11 cellular contexts compared by ENCODE assay signal in the genomic region with DNA sequence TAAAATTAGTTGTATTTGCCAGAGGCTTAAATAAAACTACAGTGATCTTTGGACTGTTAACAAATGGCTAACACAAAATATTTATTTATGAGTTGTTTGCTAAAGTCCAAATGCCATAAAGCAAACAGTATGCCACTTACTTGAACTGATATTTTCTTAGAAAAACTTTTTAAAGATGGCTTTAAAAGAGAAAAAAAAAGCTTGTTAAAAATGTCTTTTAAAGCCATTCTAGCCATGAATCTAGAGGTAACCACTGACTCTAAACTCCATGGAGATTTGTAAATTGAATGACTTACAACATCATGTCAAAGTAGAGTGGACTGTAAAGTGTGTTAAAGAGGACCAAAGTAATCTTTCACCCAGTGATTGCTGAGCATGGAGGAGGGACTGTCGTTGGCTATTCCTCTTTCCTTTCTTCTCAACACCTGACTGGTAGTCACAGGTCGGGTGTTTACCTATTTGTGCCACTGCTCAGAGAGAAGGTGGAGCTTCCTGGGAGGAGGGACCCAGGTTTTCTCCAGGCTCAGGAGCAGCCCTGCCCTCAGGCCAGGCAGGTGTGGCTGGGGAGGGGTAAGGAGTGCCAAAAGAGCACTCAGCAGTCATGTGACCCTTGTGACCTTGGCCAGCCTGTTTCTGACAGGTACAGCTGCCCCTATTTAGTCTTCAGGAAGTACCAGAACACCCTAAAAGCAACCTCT.
DNase-seq lines count a peak whose midpoint lies in the region; ATAC-seq, FAIRE-seq and TF ChIP-seq lines count a peak whose summit lies in the region.
"Had no signal": no experiment of that assay in that cellular context is flagged by ENCODE, and none has a peak within 500 bp of the region (broad histone marks: within the 10 kb centered on the region; RNA-seq: fewer than 3 reads in every experiment).

No MANE protein-coding gene starts in this region.

- WGBS in mesendoderm (ENCODE audit: extremely low coverage, insufficient coverage, low lambda C conversion rate): no CpG with 5 or more reads among the region's 2 CpGs
- WGBS in SK-N-SH (ENCODE audit: low lambda C conversion rate): 48% methylated on average over 2 of the region's 2 CpGs

- no peak for TF ChIP-seq RAD21 in SK-N-SH (IDR thresholded peaks at IDR 0.05; ENCODE audit: low read length)

- no peaks in the 10 kb centered on the region for H3K9me2 ChIP-seq in SK-N-SH

- DNase-seq in DMS53 (lab: John Stamatoyannopoulos, UW): peak; percentile 90
- DNase-seq in NCI-H187 (lab: John Stamatoyannopoulos, UW): peak; percentile 17 to 55
- peak; percentile 60 to 72 for DNase-seq in breast epithelium (ENCODE audit: low spot score in 2 of 2)
- DNase-seq in mesendoderm: peak; percentile 55
- DNase-seq in SK-N-SH: no peak
- DNase-seq in urothelium cell line (ENCODE audit: low spot score): no peak
- DNase-seq: CD4-positive, CD25-positive, alpha-beta regulatory T cell; IMR-90; stimulated activated naive CD4-positive, alpha-beta T cell treated with Interleukin-2 at 50 U/mL for 16 hours had no signal

- peaks cover 3% of the 10 kb centered on the region for H3F3A ChIP-seq in SK-N-SH (replicated peaks; ENCODE audit: insufficient read depth)

- H2BK15ac ChIP-seq in mesendoderm (replicated peaks; ENCODE audit: low read depth): no peak overlapping the region

- H2AFZ ChIP-seq in SK-N-SH (ENCODE audit: low read depth): no peak overlapping the region

- POLR2A ChIA-PET in SK-N-SH (lab: Yijun Ruan, JAX): no interaction called here

- H3K36me3 ChIP-seq in breast epithelium (no peaks in the 10 kb centered on the region), mesendoderm (ENCODE audit: control insufficient read depth, insufficient read depth, low read length) (no peaks in the 10 kb centered on the region), SK-N-SH (replicated peaks in 1 of 2; ENCODE audit: control insufficient read depth in 1 of 2, insufficient read depth in 2 of 2, low read length in 1 of 2) (no peaks in the 10 kb centered on the region)

- H2BK120ac ChIP-seq in mesendoderm (ENCODE audit: low read depth, low read length): no peak overlapping the region

- no peak overlapping the region for H3K18ac ChIP-seq in mesendoderm (ENCODE audit: low read length)

- no peak overlapping the region for H3K4me3 ChIP-seq in breast epithelium
- H3K4me3 ChIP-seq in mesendoderm (ENCODE audit: low read length): no peak overlapping the region
- no peak overlapping the region for H3K4me3 ChIP-seq in SK-N-SH (ENCODE audit: low read depth in 2 of 2, low read length in 1 of 2)

- no peak for TF ChIP-seq EP300 in SK-N-SH (IDR thresholded peaks at IDR 0.05; ENCODE audit: borderline replicate concordance in 1 of 2, low read depth in 1 of 2, low read length in 1 of 2)

- H3K9ac ChIP-seq in mesendoderm (ENCODE audit: low read length) (no peak overlapping the region), SK-N-SH (no peak overlapping the region)

- intact Hi-C loops in breast epithelium (cut with DNase I; ENCODE audit: low total_unique reads): no loop called here

- H2AK5ac ChIP-seq in mesendoderm (ENCODE audit: low read length): no peak overlapping the region

- H3K79me1 ChIP-seq in mesendoderm (ENCODE audit: low read length): no peaks in the 10 kb centered on the region

- no peak overlapping the region for H3K4me2 ChIP-seq in mesendoderm (ENCODE audit: low read length)
- no peak overlapping the region for H3K4me2 ChIP-seq in SK-N-SH

- H3K27ac ChIP-seq in breast epithelium (peak overlapping the region; percentile 22 to 40), mesendoderm (ENCODE audit: low read depth, low read length) (no peak overlapping the region), SK-N-SH (ENCODE audit: low read depth in 2 of 2, low read length in 1 of 2) (no peak overlapping the region)

- H3K9me3 ChIP-seq in breast epithelium (no peaks in the 10 kb centered on the region), SK-N-SH (no peaks in the 10 kb centered on the region)

- H3K4ac ChIP-seq in mesendoderm (ENCODE audit: low read depth, low read length): no peak overlapping the region

- H3K4me1 ChIP-seq in breast epithelium: no peaks in the 10 kb centered on the region
- H3K4me1 ChIP-seq in mesendoderm (ENCODE audit: control insufficient read depth, low read depth, low read length): no peaks in the 10 kb centered on the region
- no peaks in the 10 kb centered on the region for H3K4me1 ChIP-seq in SK-N-SH (ENCODE audit: control insufficient read depth in 1 of 2, insufficient read depth in 2 of 2, low read depth in 1 of 2, low read length in 1 of 2)

- ATAC-seq in GM18909 (IDR thresholded peaks at IDR 0.05; ENCODE audit: poor library complexity, unreplicated experiment): no peak
- no peak for ATAC-seq in SK-N-SH treated with all-trans-retinoic acid at 6 μM for 48 hours

- H4K5ac ChIP-seq in mesendoderm (ENCODE audit: low read length): no peak overlapping the region

- CTCF ChIA-PET in SK-N-SH (lab: Yijun Ruan, JAX): interaction anchor here (1.0 to 1.5 kb wide), 2 partner anchors 17 to 88 kb away, joined by 3 to 4 read pairs; no protein-coding TSS in a partner anchor

- no peak overlapping the region for H3K23ac ChIP-seq in mesendoderm (ENCODE audit: low read length)

- FAIRE-seq in urothelium cell line (lab: Jason Lieb, UNC): no peak

- H4K20me1 ChIP-seq in SK-N-SH (ENCODE audit: insufficient read depth): no peaks in the 10 kb centered on the region

- H4K8ac ChIP-seq in mesendoderm (ENCODE audit: low read depth, low read length): no peak overlapping the region

- no peaks in the 10 kb centered on the region for H3K27me3 ChIP-seq in breast epithelium
- H3K27me3 ChIP-seq in mesendoderm (ENCODE audit: insufficient read depth, low read length, poor library complexity): no peaks in the 10 kb centered on the region
- H3K27me3 ChIP-seq in SK-N-SH (ENCODE audit: insufficient read depth): no peaks in the 10 kb centered on the region

- TF ChIP-seq POLR2A in breast epithelium (IDR thresholded peaks at IDR 0.05): no peak

- H2BK5ac ChIP-seq in mesendoderm (ENCODE audit: low read length): no peak overlapping the region

- H3K56ac ChIP-seq in mesendoderm (ENCODE audit: low read length): no peak overlapping the region

- TF ChIP-seq CTCF in breast epithelium (IDR thresholded peaks at IDR 0.05): no peak
- TF ChIP-seq CTCF in SK-N-SH (IDR thresholded peaks at IDR 0.05): no peak

- no peaks in the 10 kb centered on the region for H3K79me2 ChIP-seq in mesendoderm (ENCODE audit: control insufficient read depth, insufficient read depth, low read length)
- H3K79me2 ChIP-seq in SK-N-SH (ENCODE audit: insufficient read depth): no peaks in the 10 kb centered on the region

TF ChIP-seq in SK-N-SH, 30 proteins besides CTCF, POLR2A, EP300 and RAD21 (continues in another document):
- TF ChIP-seq MXI1 (IDR thresholded peaks at IDR 0.05; ENCODE audit: low read depth, low read length): no peak
- no peak for TF ChIP-seq FOXJ3 (CRISPR knock-in tag; IDR thresholded peaks at IDR 0.05)
- no peak for TF ChIP-seq MEF2A (IDR thresholded peaks at IDR 0.05; ENCODE audit: borderline replicate concordance, low read depth)
- no peak for TF ChIP-seq JUND (IDR thresholded peaks at IDR 0.05)
- TF ChIP-seq NRF1 (IDR thresholded peaks at IDR 0.05; ENCODE audit: low read depth, low read length): no peak
- no peak for TF ChIP-seq ELF1 (IDR thresholded peaks at IDR 0.05)
- no peak for TF ChIP-seq EZH2phosphoT487 (IDR thresholded peaks at IDR 0.05; ENCODE audit: borderline replicate concordance, low read depth)
- TF ChIP-seq, protein P1, sequence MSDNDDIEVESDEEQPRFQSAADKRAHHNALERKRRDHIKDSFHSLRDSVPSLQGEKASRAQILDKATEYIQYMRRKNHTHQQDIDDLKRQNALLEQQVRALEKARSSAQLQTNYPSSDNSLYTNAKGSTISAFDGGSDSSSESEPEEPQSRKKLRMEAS (IDR thresholded peaks at IDR 0.05; ENCODE audit: low read depth): no peak
- TF ChIP-seq FOXM1 (IDR thresholded peaks at IDR 0.05; ENCODE audit: low read depth): no peak
- TF ChIP-seq RXRA (IDR thresholded peaks at IDR 0.05; ENCODE audit: borderline replicate concordance, low read depth): no peak
- TF ChIP-seq, protein P2, sequence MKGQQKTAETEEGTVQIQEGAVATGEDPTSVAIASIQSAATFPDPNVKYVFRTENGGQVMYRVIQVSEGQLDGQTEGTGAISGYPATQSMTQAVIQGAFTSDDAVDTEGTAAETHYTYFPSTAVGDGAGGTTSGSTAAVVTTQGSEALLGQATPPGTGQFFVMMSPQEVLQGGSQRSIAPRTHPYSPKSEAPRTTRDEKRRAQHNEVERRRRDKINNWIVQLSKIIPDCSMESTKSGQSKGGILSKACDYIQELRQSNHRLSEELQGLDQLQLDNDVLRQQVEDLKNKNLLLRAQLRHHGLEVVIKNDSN (IDR thresholded peaks at IDR 0.05; ENCODE audit: borderline replicate concordance, low read depth): no peak
- TF ChIP-seq SMC3 (IDR thresholded peaks at IDR 0.05; ENCODE audit: low read depth, low read length): no peak

TF ChIP-seq in SK-N-SH treated with all-trans-retinoic acid at 6 μM for 48 hours, 23 proteins besides CTCF, POLR2A, EP300 and RAD21 (continues in another document):
- TF ChIP-seq CSRNP3 (CRISPR knock-in tag; IDR thresholded peaks at IDR 0.05): no peak
- no peak for TF ChIP-seq OSR1 (CRISPR knock-in tag; IDR thresholded peaks at IDR 0.05)
- no peak for TF ChIP-seq POU6F1 (CRISPR knock-in tag; IDR thresholded peaks at IDR 0.05; ENCODE audit: borderline replicate concordance, low read depth)

Comparison
In these comparisons a context has a peak if more than half of its experiments do, and no peak if none do; other contexts are left out.
1. DNase-seq: peak in DMS53 (single experiment), NCI-H187 (2 of 2), breast epithelium (2 of 2) and mesendoderm (single experiment); none in SK-N-SH (single experiment) and urothelium cell line (single experiment).
2. H3K27ac ChIP-seq: peak in breast epithelium (2 of 2); none in mesendoderm (single experiment) and SK-N-SH (0 of 2).